ENCODE assay signal across 2 cellular contexts in the genomic region with DNA sequence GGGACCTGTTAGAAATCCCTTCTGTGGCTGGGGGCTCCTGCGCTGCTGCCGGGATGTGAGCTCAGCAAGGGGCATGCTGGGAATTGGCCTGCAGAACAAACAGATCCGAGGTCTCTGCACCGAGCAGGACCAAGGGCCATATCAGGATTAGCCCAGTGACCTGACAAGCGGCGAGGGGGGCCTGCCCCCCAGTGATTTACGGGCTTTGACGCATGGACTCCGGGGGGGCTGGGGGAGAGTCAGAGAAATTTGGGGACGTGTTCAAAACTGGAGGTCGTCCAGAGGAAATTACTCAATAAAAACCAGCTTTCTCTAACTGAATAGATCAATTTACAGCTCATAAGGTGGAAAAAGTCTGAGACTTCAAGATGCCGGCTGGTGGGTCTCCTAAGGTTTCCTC.
TF ChIP-seq lines count a peak whose summit lies in the region.

No MANE protein-coding gene starts in this region.

TF ChIP-seq in IMR-90, 13 proteins besides CTCF, POLR2A, EP300 and RAD21:
- TF ChIP-seq MAFK (IDR thresholded peaks at IDR 0.05; ENCODE audit: low read depth, low read length) (no peak), USF2 (IDR thresholded peaks at IDR 0.05; ENCODE audit: low read depth, low read length) (no peak), FOS (IDR thresholded peaks at IDR 0.05; ENCODE audit: low read depth, low read length) (no peak), NFE2L2 (IDR thresholded peaks at IDR 0.05; ENCODE audit: low read depth, low read length) (no peak), MXI1 (IDR thresholded peaks at IDR 0.05; ENCODE audit: borderline replicate concordance, low read depth, low read length) (no peak)

TF ChIP-seq in liver, 16 proteins besides CTCF, POLR2A, EP300 and RAD21:
- TF ChIP-seq HNF4A (conservative IDR thresholded peaks at IDR 0.05) (no peak), RXRA (IDR thresholded peaks at IDR 0.05) (no peak), GABPA (IDR thresholded peaks at IDR 0.05 in 1 of 2, conservative IDR thresholded peaks at IDR 0.05 in 1 of 2) (no peak), NR2F2 (IDR thresholded peaks at IDR 0.05) (peak; percentile 28), FOXA2 (IDR thresholded peaks at IDR 0.05) (no peak)
